27 cellular contexts compared by ENCODE assay signal in genomic region chr3:115398481-115398880, GRCh38.
"Had no signal": no experiment of that assay in that cellular context is flagged by ENCODE, and none has a peak within 500 bp of the region (broad histone marks: within the 10 kb centered on the region; RNA-seq: fewer than 3 reads in every experiment).

No MANE protein-coding gene starts in this region.

- H3K36me3 Mint-ChIP-seq: natural killer cell; neural progenitor cell; stimulated activated effector memory CD8-positive, alpha-beta T cell treated with anti-CD3 and anti-CD28 coated beads, Interleukin-12 subunit alpha, Interleukin-12 subunit beta, amount 100 ng/mL, for 72 hours; stimulated activated naive B cell treated with anti-CD40 and anti-IgM and Interleukin-4, amounts not matched to agents 10 μg/mL and 1 μg/mL and 100 μg/mL, for 72 hours had no signal

- DNase-seq: natural killer cell; occipital lobe; posterior cingulate gyrus; psoas muscle; right cardiac atrium; right lobe of liver; sigmoid colon; small intestine; stimulated activated CD4-positive, alpha-beta T cell treated with anti-CD3 and anti-CD28 coated beads, Interleukin-15, amount 100 ng/mL, for 24 hours; stimulated activated CD4-positive, alpha-beta T cell treated with anti-CD3 and anti-CD28 coated beads, Interleukin-2, amount 100 ng/mL, for 24 hours; stimulated activated CD4-positive, alpha-beta T cell treated with anti-CD3 and anti-CD28 coated beads, Interleukin-2, amount 100 ng/mL, for 48 hours; stimulated activated CD4-positive, alpha-beta T cell treated with anti-CD3 and anti-CD28 coated beads, Interleukin-4, amount 100 ng/mL, for 24 hours; stimulated activated naive B cell treated with anti-CD40 and anti-IgM and Interleukin-4, amounts not matched to agents 10 μg/mL and 1 μg/mL and 100 μg/mL, for 72 hours; stimulated activated naive CD4-positive, alpha-beta T cell treated with Interleukin-2 at 50 U/mL for 16 hours; stomach; thyroid gland; trophoblast cell; upper lobe of left lung had no signal

- H3K27me3 ChIP-seq: neural progenitor cell, right lobe of liver, sigmoid colon, stomach, thyroid gland, tibial nerve, upper lobe of left lung, vagina had no signal

- H3K4me1 Mint-ChIP-seq: natural killer cell; nephron; stimulated activated effector memory CD8-positive, alpha-beta T cell treated with anti-CD3 and anti-CD28 coated beads, Interleukin-12 subunit alpha, Interleukin-12 subunit beta, amount 100 ng/mL, for 72 hours; stimulated activated naive B cell treated with anti-CD40 and anti-IgM and Interleukin-4, amounts not matched to agents 10 μg/mL and 1 μg/mL and 100 μg/mL, for 72 hours had no signal

- H3K4me3 Mint-ChIP-seq: natural killer cell; nephron; neural progenitor cell; stimulated activated effector memory CD8-positive, alpha-beta T cell treated with anti-CD3 and anti-CD28 coated beads, Interleukin-12 subunit alpha, Interleukin-12 subunit beta, amount 100 ng/mL, for 72 hours; stimulated activated naive B cell treated with anti-CD40 and anti-IgM and Interleukin-4, amounts not matched to agents 10 μg/mL and 1 μg/mL and 100 μg/mL, for 72 hours; stimulated activated naive CD8-positive, alpha-beta T cell treated with anti-CD3 and anti-CD28 coated beads, Interleukin-15, Interleukin-2, amounts not matched to agents 100 ng/mL and 50 ng/mL, for 24 hours had no signal

- ATAC-seq: natural killer cell; psoas muscle; right cardiac atrium; right lobe of liver; stimulated activated effector memory CD8-positive, alpha-beta T cell treated with anti-CD3 and anti-CD28 coated beads, Interleukin-12 subunit alpha, Interleukin-12 subunit beta, amount 100 ng/mL, for 72 hours; stimulated activated naive B cell treated with anti-CD40 and anti-IgM and Interleukin-4, amounts not matched to agents 10 μg/mL and 1 μg/mL and 100 μg/mL, for 72 hours had no signal

- H3K9me3 Mint-ChIP-seq: natural killer cell; nephron; neural progenitor cell; stimulated activated effector memory CD8-positive, alpha-beta T cell treated with anti-CD3 and anti-CD28 coated beads, Interleukin-12 subunit alpha, Interleukin-12 subunit beta, amount 100 ng/mL, for 72 hours; stimulated activated naive B cell treated with anti-CD40 and anti-IgM and Interleukin-4, amounts not matched to agents 10 μg/mL and 1 μg/mL and 100 μg/mL, for 72 hours; stimulated activated naive CD8-positive, alpha-beta T cell treated with anti-CD3 and anti-CD28 coated beads, Interleukin-15, Interleukin-2, amounts not matched to agents 100 ng/mL and 50 ng/mL, for 24 hours had no signal

- H3K27me3 Mint-ChIP-seq: progenitor cell of endocrine pancreas; stimulated activated naive B cell treated with anti-CD40 and anti-IgM and Interleukin-4, amounts not matched to agents 10 μg/mL and 1 μg/mL and 100 μg/mL, for 72 hours; stimulated activated naive CD8-positive, alpha-beta T cell treated with anti-CD3 and anti-CD28 coated beads, Interleukin-15, Interleukin-2, amounts not matched to agents 100 ng/mL and 50 ng/mL, for 24 hours had no signal

- H3K9me3 ChIP-seq: psoas muscle, right lobe of liver, sigmoid colon, stomach, thoracic aorta, thyroid gland, tibial nerve, upper lobe of left lung, vagina had no signal

- H3K27ac ChIP-seq: neural progenitor cell, parathyroid adenoma, psoas muscle, right lobe of liver, sigmoid colon, stomach, thoracic aorta, thyroid gland, tibial nerve, upper lobe of left lung, vagina had no signal

- H3K27ac Mint-ChIP-seq: natural killer cell; nephron; neural progenitor cell; progenitor cell of endocrine pancreas; stimulated activated effector memory CD8-positive, alpha-beta T cell treated with anti-CD3 and anti-CD28 coated beads, Interleukin-12 subunit alpha, Interleukin-12 subunit beta, amount 100 ng/mL, for 72 hours; stimulated activated naive B cell treated with anti-CD40 and anti-IgM and Interleukin-4, amounts not matched to agents 10 μg/mL and 1 μg/mL and 100 μg/mL, for 72 hours; stimulated activated naive CD8-positive, alpha-beta T cell treated with anti-CD3 and anti-CD28 coated beads, Interleukin-15, Interleukin-2, amounts not matched to agents 100 ng/mL and 50 ng/mL, for 24 hours had no signal

- H3K36me3 ChIP-seq: neural progenitor cell, right lobe of liver, sigmoid colon, stomach, thoracic aorta, thyroid gland, tibial nerve, upper lobe of left lung, vagina had no signal

- H3K4me3 ChIP-seq: neural progenitor cell, psoas muscle, right lobe of liver, sigmoid colon, stomach, thoracic aorta, thyroid gland, tibial nerve, upper lobe of left lung, vagina had no signal
